Comparison of ENCODE assay signal across 20 cellular contexts in the genomic region with DNA sequence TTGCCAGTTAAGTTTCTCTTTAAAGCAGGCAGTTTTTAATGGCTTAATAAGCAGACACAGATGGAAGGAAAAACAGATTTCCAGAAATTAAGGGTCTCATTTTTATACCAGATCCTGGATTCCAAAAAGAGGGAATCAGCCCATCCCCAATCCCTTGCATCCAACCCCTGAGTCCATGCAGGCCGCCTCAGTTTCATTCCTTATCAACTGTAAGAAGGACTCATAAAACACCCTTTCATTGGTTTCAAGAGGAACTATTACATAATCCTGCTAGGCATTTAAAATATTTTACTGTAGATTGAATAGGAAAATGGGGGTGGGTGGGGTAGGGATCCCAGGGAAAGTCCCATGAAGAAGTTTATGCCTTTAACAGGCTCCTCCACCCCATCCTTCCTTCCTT. TPM values are rescaled to one million over a fixed set of nuclear protein-coding genes. Genes with fewer than 3 reads are reported as not detected.
A peak's percentile ranks its signal among the peaks of the same experiment; 100 is the strongest.
DNase-seq lines count a peak whose midpoint lies in the region; ATAC-seq, FAIRE-seq and TF ChIP-seq lines count a peak whose summit lies in the region.
"Had no signal": no experiment of that assay in that cellular context is flagged by ENCODE, and none has a peak within 500 bp of the region (broad histone marks: within the 10 kb centered on the region; RNA-seq: fewer than 3 reads in every experiment).

No MANE protein-coding gene starts in this region.

- no peak overlapping the region for H3K4me3 Mint-ChIP-seq in GM23338
- H3K4me3 Mint-ChIP-seq: H9 had no signal

- intact Hi-C loops in left lung (cut with DNase I) = no loop called here

- H3K36me3 ChIP-seq in left lung (no peaks in the 10 kb centered on the region), GM23338 (ENCODE audit: insufficient read depth) (no peaks in the 10 kb centered on the region)
- H3K36me3 ChIP-seq: BE2C had no signal

- no peak overlapping the region for H3K4me2 ChIP-seq in GM23338

- H2AFZ ChIP-seq in GM23338 = no peak overlapping the region

- FAIRE-seq in GM12892 (lab: Jason Lieb, UNC) = no peak
- FAIRE-seq: A549, D721Med, G401.6, GM12891 had no signal

- no peaks in the 10 kb centered on the region for H3K9me3 Mint-ChIP-seq in GM23338
- H3K9me3 Mint-ChIP-seq: H9 had no signal

- no peaks in the 10 kb centered on the region for H4K20me1 ChIP-seq in GM23338 (replicated peaks; ENCODE audit: insufficient read depth)

- ATAC-seq in left lung (peak; percentile 7), GM23338 (no peak), HG02623 (IDR thresholded peaks at IDR 0.05; ENCODE audit: unreplicated experiment) (no peak)
- ATAC-seq: A549 had no signal

- H3F3A ChIP-seq in GM23338 (replicated peaks; ENCODE audit: low read depth) = no peaks in the 10 kb centered on the region

- H3K27ac ChIP-seq in VCaP (peak overlapping the region; percentile 75), left lung (peak overlapping the region in 1 of 2 donors; percentile 39), GM23338 (ENCODE audit: low read depth) (no peak overlapping the region)
- H3K27ac ChIP-seq: A549, C4-2B had no signal

- H3K79me2 ChIP-seq in GM23338 (replicated peaks; ENCODE audit: insufficient read depth) = no peaks in the 10 kb centered on the region

- no peaks in the 10 kb centered on the region for H3K9me3 ChIP-seq in left lung
- H3K9me3 ChIP-seq: A549, BE2C had no signal

- H3K4me3 ChIP-seq in left lung (no peak overlapping the region), GM23338 (no peak overlapping the region)
- H3K4me3 ChIP-seq: A549 had no signal

- TF ChIP-seq CTCF in VCaP (conservative IDR thresholded peaks at IDR 0.05) = no peak
- TF ChIP-seq CTCF in left lung (IDR thresholded peaks at IDR 0.05) = no peak
- no peak for TF ChIP-seq CTCF in GM23338 (conservative IDR thresholded peaks at IDR 0.05; ENCODE audit: low read depth in 2 of 2)

- TF ChIP-seq POLR2A in GM12892 (IDR thresholded peaks at IDR 0.05; ENCODE audit: low read depth, low read length) = no peak

- H3K4me1 Mint-ChIP-seq in GM23338 = peaks cover 16% of the 10 kb centered on the region; the same call in 2 of the 3 replicates

- H3K36me3 Mint-ChIP-seq in GM23338 (ENCODE audit: low read depth) = no peaks in the 10 kb centered on the region

- peaks cover 0 to 9% of the 10 kb centered on the region in 2 donors for H3K4me1 ChIP-seq in left lung
- peaks cover 8% of the 10 kb centered on the region for H3K4me1 ChIP-seq in GM23338 (ENCODE audit: insufficient read depth)

- DNase-seq in NCI-H226 (peak; percentile 45), left lung (no peak), GM23338 (ENCODE audit: low spot score) (no peak), GM12892 (ENCODE audit: insufficient read length) (no peak)
- DNase-seq: BE2C; CD4-positive, alpha-beta memory T cell; COR-L47; DMS153; EL; GOT3; H9 had no signal

- no peaks in the 10 kb centered on the region for H3K9me2 ChIP-seq in GM23338 (ENCODE audit: insufficient read depth)

- peaks cover 8% of the 10 kb centered on the region for H3K27me3 Mint-ChIP-seq in GM23338 (ENCODE audit: insufficient read depth, low read depth, poor library complexity)

- no peak overlapping the region for H3K27ac Mint-ChIP-seq in GM23338
- H3K27ac Mint-ChIP-seq: CD4-positive, alpha-beta memory T cell; H9 had no signal

- H3K27me3 ChIP-seq in left lung = peaks cover 0 to 6% of the 10 kb centered on the region in 2 donors
- peaks cover 26% of the 10 kb centered on the region; the same call in 1 of the 2 replicates for H3K27me3 ChIP-seq in GM23338 (ENCODE audit: insufficient read depth)
- H3K27me3 ChIP-seq: BE2C had no signal

TF ChIP-seq in GM23338, 12 proteins besides CTCF, POLR2A, EP300 and RAD21 (continues in another document):
- TF ChIP-seq ZNF462 (CRISPR knock-in tag; IDR thresholded peaks at IDR 0.05) (no peak), EZH2 (IDR thresholded peaks at IDR 0.05; ENCODE audit: low read depth, unreplicated experiment) (no peak), NANOG (IDR thresholded peaks at IDR 0.05; ENCODE audit: borderline replicate concordance) (no peak), STAT1 (IDR thresholded peaks at IDR 0.05; ENCODE audit: unreplicated experiment) (no peak), JUNB (IDR thresholded peaks at IDR 0.05; ENCODE audit: unreplicated experiment) (no peak), POLR2AphosphoS5 (IDR thresholded peaks at IDR 0.05; ENCODE audit: low read depth) (no peak)

RNA-seq across cellular contexts. Expression of gene CCDC184, which starts 9.4 kb away (rescaled TPM):
- total RNA-seq in left lung = under 1 TPM; 0.58 to 0.73 TPM
- total RNA-seq in GM23338 (2014; rRNA removed; shearing (Covaris generic)) = 2.8 and 3.7 TPM in 2 replicates
- polyA plus RNA-seq in GM23338 (2016; fragmentation: Nextera tagmentation; extraction: Ambion mirVana) = 1.8 and 2.8 TPM in 2 replicates
- polyA plus RNA-seq in GM12892 (2012; ENCODE audit: missing spikeins) = 0.15 TPM
- total RNA-seq: HT-29 had no signal

RNA-seq across cellular contexts. Expression of gene OR10AD1, which starts 10.2 kb away (rescaled TPM):
- not detected for total RNA-seq in left lung
- not detected in 2 replicates for total RNA-seq in GM23338 (2014; rRNA removed; shearing (Covaris generic))
- 0.17 TPM in 1 of 2 replicates, not detected in the other for polyA plus RNA-seq in GM23338 (2016; fragmentation: Nextera tagmentation; extraction: Ambion mirVana)
- polyA plus RNA-seq in GM12892 (2012; ENCODE audit: missing spikeins) = not detected
- total RNA-seq: CD4-positive, alpha-beta memory T cell; H9; HT-29 had no signal
- polyA plus RNA-seq: A549; AG04450; CD4-positive, alpha-beta memory T cell had no signal

RNA-seq across cellular contexts. Expression of gene ASB8, which starts 35.5 kb away (rescaled TPM):
- total RNA-seq in left lung = 10 to 100 TPM; 26.8 to 30.4 TPM
- total RNA-seq in GM23338 (2014; rRNA removed; shearing (Covaris generic)) = 5.4 and 8.4 TPM in 2 replicates
- polyA plus RNA-seq in GM23338 (2016; fragmentation: Nextera tagmentation; extraction: Ambion mirVana) = 5.4 and 6.4 TPM in 2 replicates
- polyA plus RNA-seq in GM12892 (2012; ENCODE audit: missing spikeins) = 24.3 TPM
